14 cellular contexts compared by ENCODE assay signal in genomic region chr9:69931340-69931739, GRCh38.
DNase-seq lines count a peak whose midpoint lies in the region; ATAC-seq and TF ChIP-seq lines count a peak whose summit lies in the region.
"Had no signal": no experiment of that assay in that cellular context is flagged by ENCODE, and none has a peak within 500 bp of the region (broad histone marks: within the 10 kb centered on the region; RNA-seq: fewer than 3 reads in every experiment).

No MANE protein-coding gene starts in this region.

- H3K9me2 ChIP-seq in PC-9 (ENCODE audit: insufficient read depth), result no peaks in the 10 kb centered on the region

- no peaks in the 10 kb centered on the region for H3K27me3 ChIP-seq in PC-9 (ENCODE audit: insufficient read depth, low read depth)
- no peaks in the 10 kb centered on the region for H3K27me3 ChIP-seq in fibroblast of lung (ENCODE audit: control insufficient read depth, insufficient read depth, low read length)
- H3K27me3 ChIP-seq: BLaER1 treated with 17β-estradiol and CSF1 and Interleukin-3, amounts not matched to agents 10 nM and 100 nM had no signal

- no peaks in the 10 kb centered on the region for H4K20me1 ChIP-seq in PC-9 (ENCODE audit: insufficient read depth)
- H4K20me1 ChIP-seq in fibroblast of lung (ENCODE audit: control insufficient read depth, extremely low read depth, insufficient read depth, low read length), result no peaks in the 10 kb centered on the region
- H4K20me1 ChIP-seq: BLaER1 treated with 17β-estradiol and CSF1 and Interleukin-3, amounts not matched to agents 10 nM and 100 nM had no signal

- POLR2A ChIA-PET in PC-9 (lab: Charles Lee; ENCODE audit: unreplicated experiment), result no interaction called here

- H3K4me3 Mint-ChIP-seq in type B pancreatic cell (no peak overlapping the region), natural killer cell (no peak overlapping the region)

- no peak overlapping the region for H3K9ac ChIP-seq in fibroblast of lung (ENCODE audit: insufficient read depth, low read length)
- H3K9ac ChIP-seq: BLaER1 treated with 17β-estradiol and CSF1 and Interleukin-3, amounts not matched to agents 10 nM and 100 nM had no signal

- H3K79me2 ChIP-seq in PC-9 (ENCODE audit: low read depth), result no peaks in the 10 kb centered on the region
- H3K79me2 ChIP-seq in fibroblast of lung (ENCODE audit: control insufficient read depth, insufficient read depth, low read length), result no peaks in the 10 kb centered on the region

- H3F3A ChIP-seq in PC-9 (ENCODE audit: insufficient read depth, low read depth), result no peaks in the 10 kb centered on the region

- no TSS peak for BruUV-seq in PC-9 (replicated peaks; lab: Mats Ljungman, UMichigan)

- no peak overlapping the region for H3K27ac ChIP-seq in PC-9
- H3K27ac ChIP-seq in fibroblast of lung (ENCODE audit: insufficient read depth, low read length), result no peak overlapping the region
- H3K27ac ChIP-seq: BLaER1 treated with 17β-estradiol and CSF1 and Interleukin-3, amounts not matched to agents 10 nM and 100 nM had no signal

- ATAC-seq in HG02981 (IDR thresholded peaks at IDR 0.05; ENCODE audit: unreplicated experiment), result no peak
- ATAC-seq in natural killer cell, result no peak
- ATAC-seq: left ventricle myocardium superior had no signal

- H3K9me3 ChIP-seq in PC-9 (ENCODE audit: insufficient read depth, low read depth) (no peaks in the 10 kb centered on the region; the same call in 1 of the 2 replicates), fibroblast of lung (ENCODE audit: control insufficient read depth, insufficient read depth, low read depth, low read length) (no peaks in the 10 kb centered on the region)

- H3K4me1 Mint-ChIP-seq in type B pancreatic cell (ENCODE audit: unreplicated experiment) (no peaks in the 10 kb centered on the region), natural killer cell (no peaks in the 10 kb centered on the region)

- DNase-seq in NCI-H748 (lab: John Stamatoyannopoulos, UW; ENCODE audit: unreplicated experiment), result peak; percentile 31
- no peak for DNase-seq in NCI-H748 treated with DMSO at 0.1 percent for 48 hours (lab: John Stamatoyannopoulos, UW)
- peak in 1 of 2 experiments; percentile 8 for DNase-seq in PC-9
- peak in 1 of 2 donors; percentile 6 for DNase-seq in fibroblast of lung (ENCODE audit: low read depth in 2 of 2)
- DNase-seq in type B pancreatic cell (ENCODE audit: extremely low spot score, unreplicated experiment), result no peak
- no peak for DNase-seq in NCI-H2196 (lab: John Stamatoyannopoulos, UW; ENCODE audit: unreplicated experiment)
- DNase-seq in natural killer cell, result no peak
- DNase-seq: activated gamma-delta T cell treated with Interleukin-2 at 50 U/mL for 16 hours; left ventricle myocardium superior; NCI-H524 treated with DMSO at 0.1 percent for 48 hours; small intestine; stimulated activated naive CD4-positive, alpha-beta T cell had no signal

- H3K4me1 ChIP-seq in PC-9 (replicated peaks; ENCODE audit: insufficient read depth), result no peaks in the 10 kb centered on the region
- no peaks in the 10 kb centered on the region for H3K4me1 ChIP-seq in fibroblast of lung (ENCODE audit: control insufficient read depth, extremely low read depth, insufficient read depth, low read length)
- H3K4me1 ChIP-seq: BLaER1 treated with 17β-estradiol and CSF1 and Interleukin-3, amounts not matched to agents 10 nM and 100 nM had no signal

- H3K36me3 Mint-ChIP-seq in type B pancreatic cell (no peaks in the 10 kb centered on the region), natural killer cell (no peaks in the 10 kb centered on the region)

- H3K4me3 ChIP-seq in PC-9 (no peak overlapping the region), fibroblast of lung (replicated peaks in 1 of 4; ENCODE audit: control extremely low read depth in 1 of 4, insufficient read depth in 1 of 4, low read depth in 3 of 4, low read length in 4 of 4) (no peak overlapping the region)
- H3K4me3 ChIP-seq: BLaER1 treated with 17β-estradiol and CSF1 and Interleukin-3, amounts not matched to agents 10 nM and 100 nM had no signal

- H3K27me3 Mint-ChIP-seq in type B pancreatic cell (no peaks in the 10 kb centered on the region), natural killer cell (ENCODE audit: low read depth in 2 of 2) (peaks cover 9 to 12% of the 10 kb centered on the region in 2 donors)

- no peak overlapping the region for H2AFZ ChIP-seq in PC-9
- H2AFZ ChIP-seq in fibroblast of lung (ENCODE audit: low read length), result no peak overlapping the region

- H3K9me3 Mint-ChIP-seq in type B pancreatic cell (peaks cover 12% of the 10 kb centered on the region), natural killer cell (peaks cover 2 to 4% of the 10 kb centered on the region in 2 donors)

- H3K36me3 ChIP-seq in PC-9 (ENCODE audit: low read depth), result no peaks in the 10 kb centered on the region
- no peaks in the 10 kb centered on the region for H3K36me3 ChIP-seq in fibroblast of lung (ENCODE audit: control insufficient read depth, insufficient read depth, low read length)

- H3K4me2 ChIP-seq in PC-9, result no peak overlapping the region
- H3K4me2 ChIP-seq in fibroblast of lung (ENCODE audit: extremely low read depth, insufficient read depth, low read length), result no peak overlapping the region
- H3K4me2 ChIP-seq: BLaER1 treated with 17β-estradiol and CSF1 and Interleukin-3, amounts not matched to agents 10 nM and 100 nM had no signal

- no peak overlapping the region for H3K27ac Mint-ChIP-seq in type B pancreatic cell
- H3K27ac Mint-ChIP-seq in natural killer cell, result no peak overlapping the region

- CTCF ChIA-PET in PC-9 (lab: Charles Lee), result interaction anchor here (0.6 to 1.8 kb wide), 4 partner anchors 180 to 886 kb away, joined by 4 to 6 read pairs (median 4); no protein-coding TSS in a partner anchor

- intact Hi-C loops in PC-9 (cut with micrococcal nuclease; ENCODE audit: unreplicated experiment) (loop anchor here (2.0 to 5.0 kb wide), 4 partner anchors 381 to 671 kb away; no protein-coding TSS in a partner anchor), natural killer cell (cut with micrococcal nuclease) (no loop called here)

- TF ChIP-seq CTCF in PC-9 (conservative IDR thresholded peaks at IDR 0.05) (peak; percentile 75), fibroblast of lung (conservative IDR thresholded peaks at IDR 0.05 in 1 of 2, IDR thresholded peaks at IDR 0.05 in 1 of 2; ENCODE audit: low read depth in 1 of 2, low read length in 2 of 2) (peak; percentile 17 to 33), type B pancreatic cell (conservative IDR thresholded peaks at IDR 0.05) (peak; percentile 68), natural killer cell (IDR thresholded peaks at IDR 0.05) (no peak)
